8 cellular contexts compared by ENCODE assay signal in the genomic region with DNA sequence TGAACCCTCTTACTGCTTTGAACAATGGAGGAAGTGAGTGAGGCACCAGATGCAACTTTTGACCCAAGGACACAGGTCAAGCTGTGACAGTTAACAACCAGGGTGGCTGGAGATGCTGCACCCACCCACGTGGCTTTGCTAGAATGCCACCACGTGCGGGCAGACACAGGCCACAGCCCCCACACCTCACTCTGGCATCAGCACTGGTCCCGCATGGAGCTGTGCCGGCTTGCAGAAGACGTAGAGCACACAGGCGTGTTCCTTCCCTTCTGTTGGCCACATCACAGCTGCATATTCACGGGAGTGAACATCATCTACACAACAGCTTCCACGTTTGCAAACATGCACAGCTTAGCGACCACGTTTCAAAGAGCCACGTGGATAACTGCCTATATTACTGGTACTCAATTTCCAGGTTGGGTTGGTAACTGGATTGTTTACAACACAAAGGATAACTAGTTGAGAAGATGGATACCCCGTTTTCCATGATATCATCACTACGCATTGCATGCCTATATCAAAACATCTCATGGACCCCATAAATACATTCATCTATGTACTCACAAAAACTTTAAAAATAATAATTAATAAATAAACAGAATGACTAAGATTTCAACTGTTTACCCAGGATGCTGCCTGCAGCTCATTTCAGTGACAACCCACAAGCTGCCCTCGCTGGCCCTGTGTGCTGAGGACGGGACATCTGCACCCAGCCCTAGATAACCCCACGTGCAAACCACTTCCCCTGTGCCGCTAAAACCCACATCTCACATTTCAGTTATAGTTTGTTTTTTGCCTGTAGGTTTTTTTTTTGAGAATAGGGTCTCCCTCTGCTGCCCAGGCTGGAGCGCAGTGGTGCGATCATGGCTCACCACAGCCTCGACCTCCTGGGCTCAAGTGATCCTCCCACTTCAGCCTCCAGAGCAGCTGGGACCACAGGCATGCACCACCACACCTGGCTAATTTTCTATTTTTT.
DNase-seq lines count a peak whose midpoint lies in the region; ATAC-seq and TF ChIP-seq lines count a peak whose summit lies in the region.

No MANE protein-coding gene starts in this region.

- H3K4me3 Mint-ChIP-seq in CD14-positive monocyte = peak overlapping the region; percentile 69 to 84
- H3K4me3 Mint-ChIP-seq in activated T-helper 17 cell treated with anti-CD3 and anti-CD28 coated beads, Interleukin-2, amount 50 U/mL, for 72 hours = peak overlapping the region; percentile 80

- no peak overlapping the region for H3K4me3 ChIP-seq in mucosa of descending colon

- TF ChIP-seq CTCF in CD14-positive monocyte (IDR thresholded peaks at IDR 0.05) = no peak
- no peak for TF ChIP-seq CTCF in mucosa of descending colon (IDR thresholded peaks at IDR 0.05)

- peaks cover 62% of the 10 kb centered on the region for H3K4me1 ChIP-seq in mucosa of descending colon (ENCODE audit: low read depth)

- H3K9me3 ChIP-seq in KOPT-K1 (ENCODE audit: insufficient read depth, low read length, poor library complexity, severe bottlenecking) (no peaks in the 10 kb centered on the region), mucosa of descending colon (no peaks in the 10 kb centered on the region)

- intact Hi-C loops in CD14-positive monocyte (cut with micrococcal nuclease) (loop anchor here in 1 of 2 donors (5.0 kb wide), 1 partner anchor 129 kb away; no protein-coding TSS in a partner anchor), mucosa of descending colon (cut with DNase I, micrococcal nuclease) (no loop called here)

- H3K36me3 ChIP-seq in KOPT-K1 (ENCODE audit: insufficient read depth, low read length) (peaks cover 21% of the 10 kb centered on the region; the same call in 1 of the 2 replicates), mucosa of descending colon (ENCODE audit: low read depth) (no peaks in the 10 kb centered on the region)

- peak overlapping the region; percentile 90 to 97 (median 93) for H3K27ac Mint-ChIP-seq in CD14-positive monocyte
- peak overlapping the region; percentile 30 for H3K27ac Mint-ChIP-seq in activated T-helper 17 cell treated with anti-CD3 and anti-CD28 coated beads, Interleukin-2, amount 50 U/mL, for 72 hours

- H3K27me3 Mint-ChIP-seq in CD14-positive monocyte (ENCODE audit: low read depth in 3 of 3) = peaks cover 0 to 2% (median 0%) of the 10 kb centered on the region in 3 donors
- H3K27me3 Mint-ChIP-seq in activated T-helper 17 cell treated with anti-CD3 and anti-CD28 coated beads, Interleukin-2, amount 50 U/mL, for 72 hours = no peaks in the 10 kb centered on the region

- H3K27ac ChIP-seq in KOPT-K1 (ENCODE audit: low read depth, low read length, poor library complexity, severe bottlenecking) = peak overlapping the region; percentile 68

- no peak for ATAC-seq in activated T-helper 17 cell treated with anti-CD3 and anti-CD28 coated beads, Interleukin-2, amount 50 U/mL, for 72 hours (replicated peaks)
- ATAC-seq in mucosa of descending colon (peak; percentile 10), HG03354 (IDR thresholded peaks at IDR 0.05; ENCODE audit: poor library complexity, severe bottlenecking, unreplicated experiment) (no peak)

- no peaks in the 10 kb centered on the region for H3K9me3 Mint-ChIP-seq in CD14-positive monocyte
- no peaks in the 10 kb centered on the region for H3K9me3 Mint-ChIP-seq in activated T-helper 17 cell treated with anti-CD3 and anti-CD28 coated beads, Interleukin-2, amount 50 U/mL, for 72 hours

- DNase-seq in CD14-positive monocyte (ENCODE audit: low spot score) (no peak), mucosa of descending colon (peak in 1 of 3 donors; percentile 72), NCI-H748 (lab: John Stamatoyannopoulos, UW; ENCODE audit: unreplicated experiment) (no peak), dedifferentiated amniotic fluid mesenchymal stem cell (ENCODE audit: extremely low spot score) (no peak), retina (no peak)

- peaks cover 82% of the 10 kb centered on the region for H3K4me1 Mint-ChIP-seq in CD14-positive monocyte
- peaks cover 63% of the 10 kb centered on the region for H3K4me1 Mint-ChIP-seq in activated T-helper 17 cell treated with anti-CD3 and anti-CD28 coated beads, Interleukin-2, amount 50 U/mL, for 72 hours

- peaks cover 26 to 42% of the 10 kb centered on the region in 2 donors for H3K36me3 Mint-ChIP-seq in CD14-positive monocyte
- peaks cover 59% of the 10 kb centered on the region for H3K36me3 Mint-ChIP-seq in activated T-helper 17 cell treated with anti-CD3 and anti-CD28 coated beads, Interleukin-2, amount 50 U/mL, for 72 hours (ENCODE audit: low read depth)
